ENCODE assay signal across 8 cellular contexts in the genomic region with DNA sequence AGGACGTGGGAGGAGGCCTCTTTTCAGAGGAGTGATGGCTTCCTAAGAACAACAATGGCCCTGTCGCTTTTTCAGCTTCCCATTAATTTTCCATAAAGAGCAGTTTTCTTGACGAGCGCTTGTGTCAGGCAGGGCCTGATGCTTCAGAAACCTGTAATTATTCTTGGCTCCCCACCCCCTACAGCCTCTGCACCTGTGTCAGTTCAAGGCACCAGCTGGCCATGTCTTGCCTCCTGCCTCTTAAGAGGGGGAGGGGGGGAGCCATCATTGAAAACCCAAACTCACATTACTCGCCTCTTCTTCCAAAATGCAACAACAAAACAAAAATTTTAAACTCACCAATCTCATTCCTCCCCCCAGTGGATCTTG. TPM values are rescaled to one million over a fixed set of nuclear protein-coding genes. Genes with fewer than 3 reads are reported as not detected.
A peak's percentile ranks its signal among the peaks of the same experiment; 100 is the strongest.
DNase-seq lines count a peak whose midpoint lies in the region; ATAC-seq and TF ChIP-seq lines count a peak whose summit lies in the region.

No MANE protein-coding gene starts in this region.

- H3K9ac ChIP-seq in rectal smooth muscle tissue (ENCODE audit: low read length), result no peak overlapping the region

- peaks cover 43% of the 10 kb centered on the region for H3K4me1 ChIP-seq in rectal smooth muscle tissue (ENCODE audit: control insufficient read depth, insufficient read depth, low read length)

- peak overlapping the region; percentile 9 for H3K4me3 ChIP-seq in fibroblast of pulmonary artery (replicated peaks; ENCODE audit: low read depth, low read length)
- H3K4me3 ChIP-seq in rectal smooth muscle tissue (ENCODE audit: low read length), result no peak overlapping the region

- H3K27ac ChIP-seq in rectal smooth muscle tissue (ENCODE audit: low read depth, low read length), result peak overlapping the region; percentile 60

- ATAC-seq in HG03460 (IDR thresholded peaks at IDR 0.05; ENCODE audit: unreplicated experiment), result no peak

- H3K27me3 ChIP-seq in rectal smooth muscle tissue (ENCODE audit: control insufficient read depth, insufficient read depth, low read length), result no peaks in the 10 kb centered on the region

- TF ChIP-seq CTCF in fibroblast of pulmonary artery (IDR thresholded peaks at IDR 0.05; ENCODE audit: low read length, missing control alignments), result no peak

- in situ Hi-C loops in G401 (cut with HindIII; ENCODE audit: low sequenced_read_pairs), result no loop called here

- DNase-seq in G401 (ENCODE audit: low spot score), result peak; percentile 98
- peak; percentile 73 for DNase-seq in NCI-H524 treated with DMSO at 0.1 percent for 48 hours (lab: John Stamatoyannopoulos, UW)
- DNase-seq in fibroblast of pulmonary artery (ENCODE audit: low read depth), result no peak
- DNase-seq in T-helper 9 cell, result no peak
- no peak for DNase-seq in DMS114 treated with DMSO at 0.1 percent for 48 hours (lab: John Stamatoyannopoulos, UW; ENCODE audit: unreplicated experiment)
- DNase-seq in SKM-1 (lab: John Stamatoyannopoulos, UW; ENCODE audit: unreplicated experiment), result no peak

- no peaks in the 10 kb centered on the region for H3K36me3 ChIP-seq in rectal smooth muscle tissue (ENCODE audit: control insufficient read depth, insufficient read depth, low read length)

RNA-seq across cellular contexts. Expression of a gene that starts 32.3 kb away (rescaled TPM):
- total RNA-seq in G401 (2014; rRNA removed; shearing (Covaris generic)), result 1.2 and 1.7 TPM in 2 replicates

Comparison
In these comparisons a context has a peak if more than half of its experiments do, and no peak if none do; other contexts are left out.
1. DNase-seq: peak in G401 (single experiment) and NCI-H524 treated with DMSO at 0.1 percent for 48 hours (single experiment); none in fibroblast of pulmonary artery (single experiment), T-helper 9 cell (single experiment), DMS114 treated with DMSO at 0.1 percent for 48 hours (single experiment) and SKM-1 (single experiment).